ENCODE assay signal across 8 cellular contexts in the genomic region with DNA sequence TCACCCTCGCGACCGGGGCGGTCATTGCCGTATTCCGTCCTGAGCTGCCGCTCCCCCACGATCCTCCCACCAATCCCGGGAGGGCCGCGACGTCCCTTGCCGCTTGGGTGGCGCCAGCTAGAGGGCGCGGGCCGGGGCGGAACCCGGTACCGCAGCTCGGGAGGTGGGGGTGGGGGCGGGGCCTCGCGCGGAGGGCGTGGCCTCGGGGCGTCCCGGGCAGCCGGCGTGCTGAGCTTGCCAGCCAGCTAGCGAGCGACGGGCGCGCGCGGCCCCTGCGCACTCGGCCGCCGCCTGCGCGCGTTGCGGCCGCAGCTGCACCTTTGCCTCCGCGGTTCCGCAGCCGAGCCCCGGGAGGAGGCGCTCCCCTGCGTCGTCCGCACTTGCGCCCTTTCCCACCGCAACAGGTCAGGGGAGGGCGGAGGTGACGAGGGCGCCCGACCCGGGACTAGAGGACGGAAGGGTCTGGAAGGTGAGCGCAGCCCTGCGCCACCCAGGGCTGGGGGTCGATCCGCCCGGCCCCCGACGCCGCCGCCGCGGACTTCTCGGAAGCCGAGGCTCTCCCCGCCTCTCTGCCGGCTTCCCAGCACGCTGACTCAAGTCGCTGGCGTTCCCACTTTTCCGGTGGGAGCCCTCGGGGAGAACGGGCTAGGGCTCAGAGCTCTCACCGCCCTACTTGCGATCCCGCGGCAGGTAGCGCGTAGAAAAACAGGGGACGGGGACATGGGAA. TPM values are rescaled to one million over a fixed set of nuclear protein-coding genes. Genes with fewer than 3 reads are reported as not detected.
DNase-seq lines count a peak whose midpoint lies in the region; ATAC-seq and TF ChIP-seq lines count a peak whose summit lies in the region.

A gene with protein sequence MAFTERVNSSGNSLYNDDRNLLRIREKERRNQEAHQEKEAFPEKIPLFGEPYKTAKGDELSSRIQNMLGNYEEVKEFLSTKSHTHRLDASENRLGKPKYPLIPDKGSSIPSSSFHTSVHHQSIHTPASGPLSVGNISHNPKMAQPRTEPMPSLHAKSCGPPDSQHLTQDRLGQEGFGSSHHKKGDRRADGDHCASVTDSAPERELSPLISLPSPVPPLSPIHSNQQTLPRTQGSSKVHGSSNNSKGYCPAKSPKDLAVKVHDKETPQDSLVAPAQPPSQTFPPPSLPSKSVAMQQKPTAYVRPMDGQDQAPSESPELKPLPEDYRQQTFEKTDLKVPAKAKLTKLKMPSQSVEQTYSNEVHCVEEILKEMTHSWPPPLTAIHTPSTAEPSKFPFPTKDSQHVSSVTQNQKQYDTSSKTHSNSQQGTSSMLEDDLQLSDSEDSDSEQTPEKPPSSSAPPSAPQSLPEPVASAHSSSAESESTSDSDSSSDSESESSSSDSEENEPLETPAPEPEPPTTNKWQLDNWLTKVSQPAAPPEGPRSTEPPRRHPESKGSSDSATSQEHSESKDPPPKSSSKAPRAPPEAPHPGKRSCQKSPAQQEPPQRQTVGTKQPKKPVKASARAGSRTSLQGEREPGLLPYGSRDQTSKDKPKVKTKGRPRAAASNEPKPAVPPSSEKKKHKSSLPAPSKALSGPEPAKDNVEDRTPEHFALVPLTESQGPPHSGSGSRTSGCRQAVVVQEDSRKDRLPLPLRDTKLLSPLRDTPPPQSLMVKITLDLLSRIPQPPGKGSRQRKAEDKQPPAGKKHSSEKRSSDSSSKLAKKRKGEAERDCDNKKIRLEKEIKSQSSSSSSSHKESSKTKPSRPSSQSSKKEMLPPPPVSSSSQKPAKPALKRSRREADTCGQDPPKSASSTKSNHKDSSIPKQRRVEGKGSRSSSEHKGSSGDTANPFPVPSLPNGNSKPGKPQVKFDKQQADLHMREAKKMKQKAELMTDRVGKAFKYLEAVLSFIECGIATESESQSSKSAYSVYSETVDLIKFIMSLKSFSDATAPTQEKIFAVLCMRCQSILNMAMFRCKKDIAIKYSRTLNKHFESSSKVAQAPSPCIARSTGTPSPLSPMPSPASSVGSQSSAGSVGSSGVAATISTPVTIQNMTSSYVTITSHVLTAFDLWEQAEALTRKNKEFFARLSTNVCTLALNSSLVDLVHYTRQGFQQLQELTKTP (plus strand): TSS at position 240 of the 727 bp plus-strand sequence. CDS start 13,523 bp downstream, outside the sequence.

- ATAC-seq in GM21717 (IDR thresholded peaks at IDR 0.05; ENCODE audit: unreplicated experiment) (peak; percentile 51), esophagus mucosa (peak; percentile 92)
- ATAC-seq in stimulated activated effector memory CD8-positive, alpha-beta T cell treated with anti-CD3 and anti-CD28 coated beads, Interleukin-12 subunit alpha, Interleukin-12 subunit beta, amount 100 ng/mL, for 72 hours = peak; percentile 78

- in situ Hi-C loops in KBM-7 (cut with MboI; ENCODE audit: low pct_unique_long_range_greater_than_20kb, low sequenced_read_pairs) = loop anchor here (25.0 kb wide), 1 partner anchor 152 kb away; no protein-coding TSS in a partner anchor

- no peaks in the 10 kb centered on the region for H3K9me3 Mint-ChIP-seq in activated T-cell treated with anti-CD3 and anti-CD28 coated beads, Interleukin-2, amount 50 U/mL, for 24 hours
- no peaks in the 10 kb centered on the region for H3K9me3 Mint-ChIP-seq in stimulated activated effector memory CD8-positive, alpha-beta T cell treated with anti-CD3 and anti-CD28 coated beads, Interleukin-12 subunit alpha, Interleukin-12 subunit beta, amount 100 ng/mL, for 72 hours

- peaks cover 49% of the 10 kb centered on the region for H3K4me1 Mint-ChIP-seq in activated T-cell treated with anti-CD3 and anti-CD28 coated beads, Interleukin-2, amount 50 U/mL, for 24 hours (ENCODE audit: low read depth)
- H3K4me1 Mint-ChIP-seq in stimulated activated effector memory CD8-positive, alpha-beta T cell treated with anti-CD3 and anti-CD28 coated beads, Interleukin-12 subunit alpha, Interleukin-12 subunit beta, amount 100 ng/mL, for 72 hours = peaks cover 38% of the 10 kb centered on the region

- peak within 1 kb of the TSS; percentile 84 for H3K4me3 Mint-ChIP-seq in activated T-cell treated with anti-CD3 and anti-CD28 coated beads, Interleukin-2, amount 50 U/mL, for 24 hours
- peak within 1 kb of the TSS; percentile 84 for H3K4me3 Mint-ChIP-seq in stimulated activated effector memory CD8-positive, alpha-beta T cell treated with anti-CD3 and anti-CD28 coated beads, Interleukin-12 subunit alpha, Interleukin-12 subunit beta, amount 100 ng/mL, for 72 hours

- peak within 1 kb of the TSS; percentile 96 for H3K27ac Mint-ChIP-seq in activated T-cell treated with anti-CD3 and anti-CD28 coated beads, Interleukin-2, amount 50 U/mL, for 24 hours
- H3K27ac Mint-ChIP-seq in stimulated activated effector memory CD8-positive, alpha-beta T cell treated with anti-CD3 and anti-CD28 coated beads, Interleukin-12 subunit alpha, Interleukin-12 subunit beta, amount 100 ng/mL, for 72 hours = peak within 1 kb of the TSS; percentile 92

- peak; percentile 94 for DNase-seq in DMS53 (lab: John Stamatoyannopoulos, UW)
- DNase-seq in KBM-7 = peak; percentile 88
- DNase-seq in activated T-cell treated with anti-CD3 and anti-CD28 coated beads, Interleukin-2, amount 50 U/mL, for 24 hours = peak; percentile 92
- peak; percentile 95 for DNase-seq in myocyte (ENCODE audit: low read depth)
- peak; percentile 75 to 91 for DNase-seq in stimulated activated effector memory CD8-positive, alpha-beta T cell treated with anti-CD3 and anti-CD28 coated beads, Interleukin-12 subunit alpha, Interleukin-12 subunit beta, amount 100 ng/mL, for 72 hours (ENCODE audit: low spot score in 2 of 2)

- H3K27me3 Mint-ChIP-seq in activated T-cell treated with anti-CD3 and anti-CD28 coated beads, Interleukin-2, amount 50 U/mL, for 24 hours = no peaks in the 10 kb centered on the region

- H3K36me3 Mint-ChIP-seq in activated T-cell treated with anti-CD3 and anti-CD28 coated beads, Interleukin-2, amount 50 U/mL, for 24 hours (ENCODE audit: low read depth) = peaks cover 18% of the 10 kb centered on the region
- peaks cover 12% of the 10 kb centered on the region for H3K36me3 Mint-ChIP-seq in stimulated activated effector memory CD8-positive, alpha-beta T cell treated with anti-CD3 and anti-CD28 coated beads, Interleukin-12 subunit alpha, Interleukin-12 subunit beta, amount 100 ng/mL, for 72 hours

TF ChIP-seq in PFSK-1, 5 proteins besides CTCF, POLR2A, EP300 and RAD21:
- TF ChIP-seq TAF1 (IDR thresholded peaks at IDR 0.05; ENCODE audit: borderline replicate concordance, insufficient read depth, low read length) (0 out of 2 replicates have a peak, but pooled peaks have one; percentile 17), FOXP2 (optimal IDR thresholded peaks at IDR 0.05; ENCODE audit: borderline replicate concordance, extremely low read depth, extremely low read length, insufficient read depth) (peak; percentile 51), POLR2AphosphoS5 (IDR thresholded peaks at IDR 0.05; ENCODE audit: low read depth, low read length) (peak; percentile 55), SIN3A (IDR thresholded peaks at IDR 0.05; ENCODE audit: borderline replicate concordance, insufficient read depth, low read length) (no peak)
- TF ChIP-seq, protein P1, sequence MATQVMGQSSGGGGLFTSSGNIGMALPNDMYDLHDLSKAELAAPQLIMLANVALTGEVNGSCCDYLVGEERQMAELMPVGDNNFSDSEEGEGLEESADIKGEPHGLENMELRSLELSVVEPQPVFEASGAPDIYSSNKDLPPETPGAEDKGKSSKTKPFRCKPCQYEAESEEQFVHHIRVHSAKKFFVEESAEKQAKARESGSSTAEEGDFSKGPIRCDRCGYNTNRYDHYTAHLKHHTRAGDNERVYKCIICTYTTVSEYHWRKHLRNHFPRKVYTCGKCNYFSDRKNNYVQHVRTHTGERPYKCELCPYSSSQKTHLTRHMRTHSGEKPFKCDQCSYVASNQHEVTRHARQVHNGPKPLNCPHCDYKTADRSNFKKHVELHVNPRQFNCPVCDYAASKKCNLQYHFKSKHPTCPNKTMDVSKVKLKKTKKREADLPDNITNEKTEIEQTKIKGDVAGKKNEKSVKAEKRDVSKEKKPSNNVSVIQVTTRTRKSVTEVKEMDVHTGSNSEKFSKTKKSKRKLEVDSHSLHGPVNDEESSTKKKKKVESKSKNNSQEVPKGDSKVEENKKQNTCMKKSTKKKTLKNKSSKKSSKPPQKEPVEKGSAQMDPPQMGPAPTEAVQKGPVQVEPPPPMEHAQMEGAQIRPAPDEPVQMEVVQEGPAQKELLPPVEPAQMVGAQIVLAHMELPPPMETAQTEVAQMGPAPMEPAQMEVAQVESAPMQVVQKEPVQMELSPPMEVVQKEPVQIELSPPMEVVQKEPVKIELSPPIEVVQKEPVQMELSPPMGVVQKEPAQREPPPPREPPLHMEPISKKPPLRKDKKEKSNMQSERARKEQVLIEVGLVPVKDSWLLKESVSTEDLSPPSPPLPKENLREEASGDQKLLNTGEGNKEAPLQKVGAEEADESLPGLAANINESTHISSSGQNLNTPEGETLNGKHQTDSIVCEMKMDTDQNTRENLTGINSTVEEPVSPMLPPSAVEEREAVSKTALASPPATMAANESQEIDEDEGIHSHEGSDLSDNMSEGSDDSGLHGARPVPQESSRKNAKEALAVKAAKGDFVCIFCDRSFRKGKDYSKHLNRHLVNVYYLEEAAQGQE (IDR thresholded peaks at IDR 0.05; ENCODE audit: insufficient read depth in 1 of 2, low read depth in 2 of 2, low read length in 2 of 2) = no peak

RNA-seq across cellular contexts. Expression of the gene that starts here (rescaled TPM):
- 6.9 TPM for polyA plus RNA-seq in PFSK-1 (2012; ENCODE audit: insufficient read length, low read depth)
- total RNA-seq in esophagus mucosa (39.8 TPM), myocyte (10.7 and 13.7 TPM in 2 replicates)
- 6.8 TPM for polyA plus RNA-seq in myocyte (2012)

Comparison
In these comparisons a context has a peak if more than half of its experiments do, and no peak if none do; other contexts are left out.
1. Peak in every context shown above with its lines: DNase-seq and ATAC-seq.